ENCODE assay signal across 2 cellular contexts in the genomic region with DNA sequence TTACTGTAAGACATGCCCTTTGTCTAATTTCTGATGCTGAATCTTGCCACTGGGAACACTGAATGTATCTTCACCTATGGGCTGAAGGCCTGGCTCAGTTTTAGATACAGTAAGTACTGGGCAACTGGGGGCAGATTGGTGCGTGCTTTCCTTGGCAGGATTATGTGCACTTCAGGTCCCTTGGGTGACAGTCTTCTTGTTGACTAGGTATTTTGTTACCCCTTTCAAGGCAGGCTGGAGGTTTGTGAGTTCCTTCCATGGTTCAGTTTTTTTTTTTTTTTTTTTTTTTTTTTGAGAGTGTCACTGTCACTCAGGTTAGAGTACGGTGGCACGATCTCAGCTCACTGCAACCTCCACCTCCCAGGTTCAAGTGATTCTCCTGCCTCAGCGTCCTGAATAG.
A peak's percentile ranks its signal among the peaks of the same experiment; 100 is the strongest.
TF ChIP-seq lines count a peak whose summit lies in the region.

No MANE protein-coding gene starts in this region.

TF ChIP-seq in GM12891, 5 proteins besides CTCF, POLR2A, EP300 and RAD21:
- no peak for TF ChIP-seq POU2F2 (IDR thresholded peaks at IDR 0.05; ENCODE audit: low read depth, low read length)
- TF ChIP-seq POLR2AphosphoS5 (IDR thresholded peaks at IDR 0.05; ENCODE audit: low read depth, low read length) = 0 out of 2 replicates have a peak, but pooled peaks have one; percentile 34

TF ChIP-seq in K562, 482 proteins besides CTCF, POLR2A, EP300 and RAD21:
- no peak for TF ChIP-seq POLR2B (IDR thresholded peaks at IDR 0.05; ENCODE audit: low read depth, partially characterized antibody)
- TF ChIP-seq DACH1 (IDR thresholded peaks at IDR 0.05; ENCODE audit: partially characterized antibody) = no peak
- TF ChIP-seq SUPT5H (IDR thresholded peaks at IDR 0.05) = peak; percentile 46; the same call in 1 of the 2 replicates
- TF ChIP-seq FOXK1 (CRISPR knock-in tag; IDR thresholded peaks at IDR 0.05; ENCODE audit: borderline replicate concordance) = no peak
- TF ChIP-seq U2AF1 (optimal IDR thresholded peaks at IDR 0.05; ENCODE audit: low read depth, low read length) = no peak
- TF ChIP-seq, protein P1, sequence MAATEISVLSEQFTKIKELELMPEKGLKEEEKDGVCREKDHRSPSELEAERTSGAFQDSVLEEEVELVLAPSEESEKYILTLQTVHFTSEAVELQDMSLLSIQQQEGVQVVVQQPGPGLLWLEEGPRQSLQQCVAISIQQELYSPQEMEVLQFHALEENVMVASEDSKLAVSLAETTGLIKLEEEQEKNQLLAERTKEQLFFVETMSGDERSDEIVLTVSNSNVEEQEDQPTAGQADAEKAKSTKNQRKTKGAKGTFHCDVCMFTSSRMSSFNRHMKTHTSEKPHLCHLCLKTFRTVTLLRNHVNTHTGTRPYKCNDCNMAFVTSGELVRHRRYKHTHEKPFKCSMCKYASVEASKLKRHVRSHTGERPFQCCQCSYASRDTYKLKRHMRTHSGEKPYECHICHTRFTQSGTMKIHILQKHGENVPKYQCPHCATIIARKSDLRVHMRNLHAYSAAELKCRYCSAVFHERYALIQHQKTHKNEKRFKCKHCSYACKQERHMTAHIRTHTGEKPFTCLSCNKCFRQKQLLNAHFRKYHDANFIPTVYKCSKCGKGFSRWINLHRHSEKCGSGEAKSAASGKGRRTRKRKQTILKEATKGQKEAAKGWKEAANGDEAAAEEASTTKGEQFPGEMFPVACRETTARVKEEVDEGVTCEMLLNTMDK (IDR thresholded peaks at IDR 0.05; ENCODE audit: borderline replicate concordance, insufficient read depth, low read depth, low read length, poor library complexity, severe bottlenecking) = no peak
